In the genomic region with DNA sequence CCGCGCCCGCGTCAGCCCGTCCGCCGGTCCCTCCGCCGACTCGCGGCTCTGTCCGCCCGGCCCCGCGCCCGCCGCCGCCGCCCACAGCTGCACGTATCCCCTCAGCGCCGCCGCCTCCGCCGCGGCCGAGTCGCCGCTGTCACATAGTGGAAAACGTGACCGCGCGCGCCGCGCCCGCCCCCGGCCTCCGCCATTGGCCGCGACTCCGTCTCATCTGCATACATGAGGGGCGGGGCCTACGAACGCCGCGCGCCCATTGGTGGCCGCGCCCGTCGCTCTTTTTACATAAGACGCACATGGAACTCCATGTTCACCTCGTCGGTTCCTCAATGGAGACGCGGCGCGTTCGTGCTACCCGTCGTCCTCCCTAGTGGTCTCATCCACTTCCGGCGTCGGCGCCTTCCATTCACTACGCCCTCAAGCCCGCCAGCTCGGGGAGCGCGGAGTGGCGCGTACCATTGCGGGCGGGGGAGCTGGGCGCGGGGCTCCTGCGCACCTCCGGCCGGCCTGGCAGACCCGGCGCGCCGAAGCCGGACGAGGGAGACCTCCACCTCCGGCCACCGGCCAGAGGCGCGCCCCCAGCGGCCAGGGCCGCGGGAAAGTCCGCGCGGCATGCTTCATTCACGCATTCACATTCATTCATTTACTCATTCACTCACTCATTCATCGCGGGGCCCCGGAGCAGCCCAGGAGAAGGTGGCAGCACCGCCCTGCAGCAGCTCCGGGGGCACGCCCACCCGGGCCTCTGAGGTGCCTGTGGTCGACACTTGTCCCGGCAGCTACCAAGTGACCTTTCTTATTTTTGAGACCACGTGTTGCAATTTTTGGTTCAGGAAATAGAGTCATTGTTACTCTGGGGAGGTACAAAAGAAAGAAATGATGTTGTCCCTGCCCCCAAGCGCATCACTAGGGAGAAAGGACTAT, we compare ENCODE assay signal across 1 cellular context.
TF ChIP-seq lines count a peak whose summit lies in the region.

No MANE protein-coding gene starts in this region.

TF ChIP-seq in WTC11, 78 proteins besides CTCF, POLR2A, EP300 and RAD21 (continued from another document):
- TF ChIP-seq, protein P1, sequence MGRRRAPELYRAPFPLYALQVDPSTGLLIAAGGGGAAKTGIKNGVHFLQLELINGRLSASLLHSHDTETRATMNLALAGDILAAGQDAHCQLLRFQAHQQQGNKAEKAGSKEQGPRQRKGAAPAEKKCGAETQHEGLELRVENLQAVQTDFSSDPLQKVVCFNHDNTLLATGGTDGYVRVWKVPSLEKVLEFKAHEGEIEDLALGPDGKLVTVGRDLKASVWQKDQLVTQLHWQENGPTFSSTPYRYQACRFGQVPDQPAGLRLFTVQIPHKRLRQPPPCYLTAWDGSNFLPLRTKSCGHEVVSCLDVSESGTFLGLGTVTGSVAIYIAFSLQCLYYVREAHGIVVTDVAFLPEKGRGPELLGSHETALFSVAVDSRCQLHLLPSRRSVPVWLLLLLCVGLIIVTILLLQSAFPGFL (CRISPR knock-in tag; IDR thresholded peaks at IDR 0.05; ENCODE audit: borderline replicate concordance): no peak; the same call in 1 of the 2 replicates
- TF ChIP-seq ZNF281 (CRISPR knock-in tag; IDR thresholded peaks at IDR 0.05): no peak
- peak; percentile 46; the same call in 1 of the 2 replicates for TF ChIP-seq MYBL2 (CRISPR knock-in tag; IDR thresholded peaks at IDR 0.05)
- no peak for TF ChIP-seq NR1H2 (CRISPR knock-in tag; IDR thresholded peaks at IDR 0.05)
- TF ChIP-seq GRHL2 (CRISPR knock-in tag; IDR thresholded peaks at IDR 0.05; ENCODE audit: insufficient replicate concordance, severe bottlenecking): no peak
- TF ChIP-seq, protein P2, sequence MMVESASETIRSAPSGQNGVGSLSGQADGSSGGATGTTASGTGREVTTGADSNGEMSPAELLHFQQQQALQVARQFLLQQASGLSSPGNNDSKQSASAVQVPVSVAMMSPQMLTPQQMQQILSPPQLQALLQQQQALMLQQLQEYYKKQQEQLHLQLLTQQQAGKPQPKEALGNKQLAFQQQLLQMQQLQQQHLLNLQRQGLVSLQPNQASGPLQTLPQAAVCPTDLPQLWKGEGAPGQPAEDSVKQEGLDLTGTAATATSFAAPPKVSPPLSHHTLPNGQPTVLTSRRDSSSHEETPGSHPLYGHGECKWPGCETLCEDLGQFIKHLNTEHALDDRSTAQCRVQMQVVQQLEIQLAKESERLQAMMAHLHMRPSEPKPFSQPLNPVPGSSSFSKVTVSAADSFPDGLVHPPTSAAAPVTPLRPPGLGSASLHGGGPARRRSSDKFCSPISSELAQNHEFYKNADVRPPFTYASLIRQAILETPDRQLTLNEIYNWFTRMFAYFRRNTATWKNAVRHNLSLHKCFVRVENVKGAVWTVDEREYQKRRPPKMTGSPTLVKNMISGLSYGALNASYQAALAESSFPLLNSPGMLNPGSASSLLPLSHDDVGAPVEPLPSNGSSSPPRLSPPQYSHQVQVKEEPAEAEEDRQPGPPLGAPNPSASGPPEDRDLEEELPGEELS (CRISPR knock-in tag; IDR thresholded peaks at IDR 0.05): no peak; the same call in 1 of the 2 replicates
- no peak for TF ChIP-seq ESRRA (CRISPR knock-in tag; IDR thresholded peaks at IDR 0.05; ENCODE audit: borderline replicate concordance)
- no peak for TF ChIP-seq AR (CRISPR knock-in tag; IDR thresholded peaks at IDR 0.05)
- no peak for TF ChIP-seq HMGA2 (CRISPR knock-in tag; IDR thresholded peaks at IDR 0.05)
